ENCODE assay signal across 11 cellular contexts in genomic region chr10:63806330-63806729, GRCh38.
"Had no signal": no experiment of that assay in that cellular context is flagged by ENCODE, and none has a peak within 500 bp of the region (broad histone marks: within the 10 kb centered on the region; RNA-seq: fewer than 3 reads in every experiment).

No MANE protein-coding gene starts in this region.

- H2AFZ ChIP-seq: GM23248, GM23338 had no signal

- H3K4me1 ChIP-seq: HAP-1 had no signal

- H3K27ac ChIP-seq: GM23248 had no signal

- H3K4me3 ChIP-seq: GM23248, GM23338, HAP-1 had no signal

- ATAC-seq: GM23338, HCT116 had no signal

- DNase-seq: GM23248, GOT3, H7, H9, HCEC 1CT, HFFc6 had no signal

- H3K9ac ChIP-seq: GM23248 had no signal

- H3K4me2 ChIP-seq: GM23338 had no signal

- FAIRE-seq: H1, H54 had no signal

- H3K36me3 ChIP-seq: HAP-1 had no signal
